22 cellular contexts compared by ENCODE assay signal in the genomic region with DNA sequence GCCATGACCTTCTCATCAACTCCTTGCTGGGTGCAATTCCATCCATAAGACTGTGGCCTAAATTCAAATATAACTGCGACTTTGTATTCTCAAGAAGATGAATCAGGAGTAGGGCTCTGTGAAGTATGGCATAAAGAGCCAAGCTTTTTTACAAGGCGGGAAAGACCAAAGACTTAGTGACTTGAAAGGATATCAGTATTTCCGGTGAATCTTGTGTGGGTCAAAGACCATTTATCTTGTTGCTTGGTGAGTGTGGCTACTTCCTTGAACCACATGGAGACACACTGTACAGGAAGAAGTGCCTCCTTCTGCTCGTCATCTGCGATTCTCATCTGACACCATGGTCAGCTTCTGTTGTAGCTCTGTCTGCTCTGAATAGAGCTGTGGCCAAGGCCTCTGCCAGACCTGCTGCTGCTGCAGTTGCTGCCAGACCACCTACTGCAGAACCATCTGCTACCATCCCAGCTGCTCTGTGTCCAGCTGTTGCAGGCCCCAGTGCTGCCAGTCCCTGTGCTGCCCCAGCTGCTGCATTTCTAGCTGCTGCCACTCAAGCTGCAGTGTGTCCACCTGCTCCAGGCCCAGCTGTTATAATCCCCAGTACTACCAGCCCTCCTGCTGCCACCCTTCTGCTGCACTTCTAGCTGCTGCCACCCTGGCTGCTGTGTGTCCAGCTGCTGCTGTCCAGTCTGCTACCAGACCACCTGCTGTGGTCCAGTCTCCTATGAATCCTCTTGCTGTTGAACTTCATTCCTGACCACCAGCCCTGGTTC. TPM values are rescaled to one million over a fixed set of nuclear protein-coding genes. Genes with fewer than 3 reads are reported as not detected.
"Had no signal": no experiment of that assay in that cellular context is flagged by ENCODE, and none has a peak within 500 bp of the region (broad histone marks: within the 10 kb centered on the region; RNA-seq: fewer than 3 reads in every experiment).

No MANE protein-coding gene starts in this region.

- ATAC-seq: activated CD8-positive, alpha-beta T cell treated with anti-CD3 and anti-CD28 coated beads, Interleukin-2, amount 10 ng/mL, durations not matched to agents 7 days and 5 days; activated T-cell treated with anti-CD3 and anti-CD28 coated beads, Interleukin-2, amount 50 U/mL, for 72 hours; esophagus mucosa; left lobe of liver; pancreas; stimulated activated naive CD8-positive, alpha-beta T cell treated with anti-CD3 and anti-CD28 coated beads, Interleukin-15, Interleukin-2, amounts not matched to agents 100 U/mL and 50 U/mL, for 24 hours had no signal

- FAIRE-seq: keratinocyte, pancreas had no signal

- DNase-seq: activated B cell treated with CpG ODN at 0.5 μM for 24 hours; activated CD4-positive, alpha-beta T cell treated with anti-CD3 and anti-CD28 coated beads, Interleukin-2, amount 10 ng/mL, durations not matched to agents 24 days and 14 days; activated CD8-positive, alpha-beta memory T cell treated with anti-CD3 and anti-CD28 coated beads, Interleukin-2, amount 50 U/mL, for 4 hours; activated CD8-positive, alpha-beta T cell treated with anti-CD3 and anti-CD28 coated beads, Interleukin-2, amount 10 ng/mL, durations not matched to agents 7 days and 5 days; activated gamma-delta T cell; activated T-cell treated with anti-CD3 and anti-CD28 coated beads, Interleukin-2, amount 50 U/mL, for 72 hours; amygdala; hippocampal formation; mammary epithelial cell; naive B cell; pancreas; stimulated activated CD4-positive, alpha-beta T cell treated with anti-CD3 and anti-CD28 coated beads, Interleukin-4, amount 100 ng/mL, for 4 hours; stimulated activated CD8-positive, alpha-beta memory T cell treated with anti-CD3 and anti-CD28 coated beads, Interleukin-4, amount 100 ng/mL, for 48 hours; stimulated activated naive CD8-positive, alpha-beta T cell treated with anti-CD3 and anti-CD28 coated beads, Interleukin-15, Interleukin-2, amounts not matched to agents 100 U/mL and 50 U/mL, for 24 hours; trophoblast cell had no signal

RNA-seq across cellular contexts. Expression of a gene that starts 6.1 kb away (rescaled TPM):
- total RNA-seq: activated B cell treated with CpG ODN at 0.5 μM for 24 hours; activated CD4-positive, alpha-beta T cell treated with anti-CD3 and anti-CD28 coated beads, Interleukin-2, amount 10 ng/mL, durations not matched to agents 24 days and 14 days; activated CD8-positive, alpha-beta T cell treated with anti-CD3 and anti-CD28 coated beads, Interleukin-2, amount 10 ng/mL, durations not matched to agents 7 days and 5 days; activated T-cell treated with anti-CD3 and anti-CD28 coated beads, Interleukin-2, amount 50 U/mL, for 72 hours; esophagus mucosa; glomerular endothelial cell; left lobe of liver; mammary epithelial cell; pancreas; renal cortical epithelial cell; smooth muscle cell; T-helper 1 cell treated with Interleukin-12 subunit alpha and Interleukin-12 subunit beta and Interleukin-4 antibody, amounts not matched to agents 30 ng/mL and 1 ng/mL, for 36 hours had no signal
- polyA plus RNA-seq: keratinocyte, mammary epithelial cell, pancreas, smooth muscle cell had no signal

RNA-seq across cellular contexts. Expression of a gene that starts 11.9 kb away (rescaled TPM):
- total RNA-seq: activated B cell treated with CpG ODN at 0.5 μM for 24 hours; activated CD4-positive, alpha-beta T cell treated with anti-CD3 and anti-CD28 coated beads, Interleukin-2, amount 10 ng/mL, durations not matched to agents 24 days and 14 days; activated CD8-positive, alpha-beta T cell treated with anti-CD3 and anti-CD28 coated beads, Interleukin-2, amount 10 ng/mL, durations not matched to agents 7 days and 5 days; activated T-cell treated with anti-CD3 and anti-CD28 coated beads, Interleukin-2, amount 50 U/mL, for 72 hours; esophagus mucosa; left lobe of liver; pancreas; T-helper 1 cell treated with Interleukin-12 subunit alpha and Interleukin-12 subunit beta and Interleukin-4 antibody, amounts not matched to agents 30 ng/mL and 1 ng/mL, for 36 hours had no signal
- polyA plus RNA-seq: pancreas had no signal

RNA-seq across cellular contexts. Expression of a gene that starts 12.2 kb away (rescaled TPM):
- total RNA-seq: activated B cell treated with CpG ODN at 0.5 μM for 24 hours; activated CD4-positive, alpha-beta T cell treated with anti-CD3 and anti-CD28 coated beads, Interleukin-2, amount 10 ng/mL, durations not matched to agents 24 days and 14 days; activated CD8-positive, alpha-beta T cell treated with anti-CD3 and anti-CD28 coated beads, Interleukin-2, amount 10 ng/mL, durations not matched to agents 7 days and 5 days; activated T-cell treated with anti-CD3 and anti-CD28 coated beads, Interleukin-2, amount 50 U/mL, for 72 hours; esophagus mucosa; glomerular endothelial cell; left lobe of liver; mammary epithelial cell; pancreas; renal cortical epithelial cell; smooth muscle cell; T-helper 1 cell treated with Interleukin-12 subunit alpha and Interleukin-12 subunit beta and Interleukin-4 antibody, amounts not matched to agents 30 ng/mL and 1 ng/mL, for 36 hours had no signal
- polyA plus RNA-seq: keratinocyte, mammary epithelial cell, pancreas, smooth muscle cell had no signal

RNA-seq across cellular contexts. Expression of a gene that starts 16.8 kb away (rescaled TPM):
- total RNA-seq: activated B cell treated with CpG ODN at 0.5 μM for 24 hours; activated CD4-positive, alpha-beta T cell treated with anti-CD3 and anti-CD28 coated beads, Interleukin-2, amount 10 ng/mL, durations not matched to agents 24 days and 14 days; activated CD8-positive, alpha-beta T cell treated with anti-CD3 and anti-CD28 coated beads, Interleukin-2, amount 10 ng/mL, durations not matched to agents 7 days and 5 days; activated T-cell treated with anti-CD3 and anti-CD28 coated beads, Interleukin-2, amount 50 U/mL, for 72 hours; esophagus mucosa; glomerular endothelial cell; left lobe of liver; mammary epithelial cell; pancreas; smooth muscle cell; T-helper 1 cell treated with Interleukin-12 subunit alpha and Interleukin-12 subunit beta and Interleukin-4 antibody, amounts not matched to agents 30 ng/mL and 1 ng/mL, for 36 hours had no signal
- polyA plus RNA-seq: keratinocyte, mammary epithelial cell, pancreas, smooth muscle cell had no signal

RNA-seq across cellular contexts. Expression of a gene that starts 24.7 kb away (rescaled TPM):
- total RNA-seq: activated B cell treated with CpG ODN at 0.5 μM for 24 hours; activated CD4-positive, alpha-beta T cell treated with anti-CD3 and anti-CD28 coated beads, Interleukin-2, amount 10 ng/mL, durations not matched to agents 24 days and 14 days; activated CD8-positive, alpha-beta T cell treated with anti-CD3 and anti-CD28 coated beads, Interleukin-2, amount 10 ng/mL, durations not matched to agents 7 days and 5 days; activated T-cell treated with anti-CD3 and anti-CD28 coated beads, Interleukin-2, amount 50 U/mL, for 72 hours; esophagus mucosa; glomerular endothelial cell; left lobe of liver; mammary epithelial cell; pancreas; renal cortical epithelial cell; smooth muscle cell; T-helper 1 cell treated with Interleukin-12 subunit alpha and Interleukin-12 subunit beta and Interleukin-4 antibody, amounts not matched to agents 30 ng/mL and 1 ng/mL, for 36 hours had no signal
- polyA plus RNA-seq: keratinocyte, mammary epithelial cell, pancreas, smooth muscle cell had no signal
